In the genomic region with DNA sequence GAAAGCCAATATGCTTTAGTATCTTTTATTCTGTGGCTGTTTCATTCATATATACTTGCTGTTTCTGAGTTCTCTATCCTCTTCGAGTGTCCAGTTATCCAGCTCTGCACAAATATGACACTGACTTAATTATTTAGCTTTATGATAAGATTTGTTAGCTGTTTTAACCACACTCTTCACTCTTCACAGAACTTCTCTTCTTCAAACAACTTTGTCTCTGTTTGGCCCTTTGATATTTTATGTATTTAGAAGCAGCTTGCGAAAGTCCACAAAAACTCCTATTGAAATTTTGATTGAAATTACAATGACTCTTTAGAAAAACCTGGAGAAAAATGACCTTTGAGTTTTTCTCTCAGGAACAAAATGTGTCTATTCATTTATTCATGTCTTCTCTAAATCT, we compare ENCODE assay signal across 8 cellular contexts.
"Had no signal": no experiment of that assay in that cellular context is flagged by ENCODE, and none has a peak within 500 bp of the region (broad histone marks: within the 10 kb centered on the region; RNA-seq: fewer than 3 reads in every experiment).

No MANE protein-coding gene starts in this region.

- DNase-seq: GM23248, GOT3, H7, HFFc6, IMR-90 had no signal

- H3K9me3 ChIP-seq: HAP-1 had no signal

- H3K4me3 ChIP-seq: GM23248, HAP-1, K562 had no signal

- H3K4me1 ChIP-seq: HAP-1 had no signal

- H3K27ac ChIP-seq: GM23248, HL-60 had no signal

- H3K36me3 ChIP-seq: HAP-1 had no signal
